Comparison of ENCODE assay signal across 26 cellular contexts in the genomic region with DNA sequence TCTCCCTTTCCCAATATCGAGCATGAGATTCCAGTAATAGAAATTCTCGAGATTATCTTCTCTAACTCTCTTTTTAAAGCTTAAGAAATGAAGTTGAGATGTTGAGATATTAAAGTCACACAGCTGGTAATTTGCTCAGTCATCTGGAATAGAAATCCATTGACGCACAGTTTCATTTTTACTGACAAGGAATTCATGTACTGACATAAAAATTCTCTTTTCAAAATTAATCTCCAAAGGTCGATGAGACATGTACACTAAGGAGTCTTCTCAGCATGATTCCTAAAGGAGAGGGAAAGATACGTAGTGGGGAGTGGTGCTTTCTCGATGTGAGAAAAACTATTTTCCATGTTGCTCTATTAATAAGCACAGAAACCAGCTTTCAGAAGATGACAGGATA.
"Had no signal": no experiment of that assay in that cellular context is flagged by ENCODE, and none has a peak within 500 bp of the region (broad histone marks: within the 10 kb centered on the region; RNA-seq: fewer than 3 reads in every experiment).

No MANE protein-coding gene starts in this region.

- H3K4me3 ChIP-seq: stomach, suprapubic skin, testis, thoracic aorta, thyroid gland, tibial artery, tibial nerve, transverse colon, upper lobe of left lung, upper lobe of right lung, uterus, vagina had no signal

- H3K9me3 Mint-ChIP-seq: type B pancreatic cell had no signal

- H3K36me3 Mint-ChIP-seq: stimulated activated effector memory CD8-positive, alpha-beta T cell treated with anti-CD3 and anti-CD28 coated beads, Interleukin-12 subunit alpha, Interleukin-12 subunit beta, amount 100 ng/mL, for 72 hours; stimulated activated memory B cell treated with anti-CD40 and anti-IgM and Interleukin-4, amounts not matched to agents 10 μg/mL and 1 μg/mL and 100 μg/mL, for 72 hours; stimulated activated naive B cell treated with anti-CD40 and anti-IgM and Interleukin-4, amounts not matched to agents 10 μg/mL and 1 μg/mL and 100 μg/mL, for 72 hours; type B pancreatic cell had no signal

- H3K9me3 ChIP-seq: stomach, suprapubic skin, testis, thoracic aorta, thyroid gland, tibial artery, tibial nerve, transverse colon, upper lobe of left lung, upper lobe of right lung, uterus, vagina had no signal

- H3K4me3 Mint-ChIP-seq: stimulated activated effector memory CD8-positive, alpha-beta T cell treated with anti-CD3 and anti-CD28 coated beads, Interleukin-12 subunit alpha, Interleukin-12 subunit beta, amount 100 ng/mL, for 72 hours; stimulated activated memory B cell treated with anti-CD40 and anti-IgM and Interleukin-4, amounts not matched to agents 10 μg/mL and 1 μg/mL and 100 μg/mL, for 72 hours; stimulated activated naive B cell treated with anti-CD40 and anti-IgM and Interleukin-4, amounts not matched to agents 10 μg/mL and 1 μg/mL and 100 μg/mL, for 72 hours; stimulated activated naive CD8-positive, alpha-beta T cell treated with anti-CD3 and anti-CD28 coated beads, Interleukin-15, amount 100 ng/mL, for 72 hours; stimulated activated naive CD8-positive, alpha-beta T cell treated with anti-CD3 and anti-CD28 coated beads, Interleukin-15, Interleukin-2, amounts not matched to agents 100 ng/mL and 50 ng/mL, for 24 hours; type B pancreatic cell had no signal

- H3K4me1 Mint-ChIP-seq: stimulated activated effector memory CD8-positive, alpha-beta T cell treated with anti-CD3 and anti-CD28 coated beads, Interleukin-12 subunit alpha, Interleukin-12 subunit beta, amount 100 ng/mL, for 72 hours; stimulated activated memory B cell treated with anti-CD40 and anti-IgM and Interleukin-4, amounts not matched to agents 10 μg/mL and 1 μg/mL and 100 μg/mL, for 72 hours; stimulated activated naive B cell treated with anti-CD40 and anti-IgM and Interleukin-4, amounts not matched to agents 10 μg/mL and 1 μg/mL and 100 μg/mL, for 72 hours; stimulated activated naive CD8-positive, alpha-beta T cell treated with anti-CD3 and anti-CD28 coated beads, Interleukin-15, amount 100 ng/mL, for 72 hours had no signal

- H3K36me3 ChIP-seq: stomach, suprapubic skin, thoracic aorta, thyroid gland, tibial artery, tibial nerve, transverse colon, upper lobe of left lung, upper lobe of right lung, uterus, vagina had no signal

- H3K27me3 Mint-ChIP-seq: stimulated activated memory B cell treated with anti-CD40 and anti-IgM and Interleukin-4, amounts not matched to agents 10 μg/mL and 1 μg/mL and 100 μg/mL, for 72 hours; stimulated activated naive B cell treated with anti-CD40 and anti-IgM and Interleukin-4, amounts not matched to agents 10 μg/mL and 1 μg/mL and 100 μg/mL, for 72 hours; stimulated activated naive CD8-positive, alpha-beta T cell treated with anti-CD3 and anti-CD28 coated beads, Interleukin-15, amount 100 ng/mL, for 72 hours; stimulated activated naive CD8-positive, alpha-beta T cell treated with anti-CD3 and anti-CD28 coated beads, Interleukin-15, Interleukin-2, amounts not matched to agents 100 ng/mL and 50 ng/mL, for 24 hours; type B pancreatic cell had no signal

- H3K27me3 ChIP-seq: stomach, suprapubic skin, testis, thyroid gland, tibial artery, tibial nerve, transverse colon, upper lobe of left lung, upper lobe of right lung, uterus, vagina had no signal

- DNase-seq: stimulated activated CD4-positive, alpha-beta T cell treated with anti-CD3 and anti-CD28 coated beads, Interleukin-4, amount 100 ng/mL, for 1 hour; stimulated activated CD4-positive, alpha-beta T cell treated with anti-CD3 and anti-CD28 coated beads, Interleukin-4, amount 100 ng/mL, for 24 hours; stimulated activated CD4-positive, alpha-beta T cell treated with anti-CD3 and anti-CD28 coated beads, Interleukin-4, amount 100 ng/mL, for 4 hours; stimulated activated CD8-positive, alpha-beta memory T cell treated with anti-CD3 and anti-CD28 coated beads, Interleukin-4, amount 100 ng/mL, for 48 hours; stimulated activated naive B cell treated with anti-CD40 and anti-IgM and Interleukin-4, amounts not matched to agents 10 μg/mL and 1 μg/mL and 100 μg/mL, for 72 hours; stimulated activated naive CD4-positive, alpha-beta T cell; stimulated activated naive CD4-positive, alpha-beta T cell treated with Interleukin-2 at 50 U/mL for 16 hours; stimulated activated naive CD8-positive, alpha-beta T cell treated with anti-CD3 and anti-CD28 coated beads, Interleukin-15, amount 100 ng/mL, for 72 hours; stimulated activated naive CD8-positive, alpha-beta T cell treated with anti-CD3 and anti-CD28 coated beads, Interleukin-15, Interleukin-2, amounts not matched to agents 100 U/mL and 50 U/mL, for 24 hours; stomach; substantia nigra; testis; thyroid gland; tibial artery; transverse colon; upper lobe of left lung; upper lobe of right lung; uterus had no signal

- ATAC-seq: stimulated activated effector memory CD8-positive, alpha-beta T cell treated with anti-CD3 and anti-CD28 coated beads, Interleukin-12 subunit alpha, Interleukin-12 subunit beta, amount 100 ng/mL, for 72 hours; stimulated activated memory B cell treated with anti-CD40 and anti-IgM and Interleukin-4, amounts not matched to agents 10 μg/mL and 1 μg/mL and 100 μg/mL, for 72 hours; stimulated activated naive B cell treated with anti-CD40 and anti-IgM and Interleukin-4, amounts not matched to agents 10 μg/mL and 1 μg/mL and 100 μg/mL, for 72 hours; stimulated activated naive CD8-positive, alpha-beta T cell treated with anti-CD3 and anti-CD28 coated beads, Interleukin-15, amount 100 ng/mL, for 72 hours; stimulated activated naive CD8-positive, alpha-beta T cell treated with anti-CD3 and anti-CD28 coated beads, Interleukin-15, Interleukin-2, amounts not matched to agents 100 U/mL and 50 U/mL, for 24 hours; upper lobe of right lung had no signal

- H3K27ac ChIP-seq: stomach, suprapubic skin, testis, thoracic aorta, thyroid gland, tibial artery, tibial nerve, transverse colon, upper lobe of left lung, upper lobe of right lung, uterus, vagina had no signal

- H3K4me1 ChIP-seq: stomach, suprapubic skin, testis, thyroid gland, tibial artery, tibial nerve, transverse colon, upper lobe of left lung, upper lobe of right lung, uterus, vagina had no signal
